8 cellular contexts compared by ENCODE assay signal in the genomic region with DNA sequence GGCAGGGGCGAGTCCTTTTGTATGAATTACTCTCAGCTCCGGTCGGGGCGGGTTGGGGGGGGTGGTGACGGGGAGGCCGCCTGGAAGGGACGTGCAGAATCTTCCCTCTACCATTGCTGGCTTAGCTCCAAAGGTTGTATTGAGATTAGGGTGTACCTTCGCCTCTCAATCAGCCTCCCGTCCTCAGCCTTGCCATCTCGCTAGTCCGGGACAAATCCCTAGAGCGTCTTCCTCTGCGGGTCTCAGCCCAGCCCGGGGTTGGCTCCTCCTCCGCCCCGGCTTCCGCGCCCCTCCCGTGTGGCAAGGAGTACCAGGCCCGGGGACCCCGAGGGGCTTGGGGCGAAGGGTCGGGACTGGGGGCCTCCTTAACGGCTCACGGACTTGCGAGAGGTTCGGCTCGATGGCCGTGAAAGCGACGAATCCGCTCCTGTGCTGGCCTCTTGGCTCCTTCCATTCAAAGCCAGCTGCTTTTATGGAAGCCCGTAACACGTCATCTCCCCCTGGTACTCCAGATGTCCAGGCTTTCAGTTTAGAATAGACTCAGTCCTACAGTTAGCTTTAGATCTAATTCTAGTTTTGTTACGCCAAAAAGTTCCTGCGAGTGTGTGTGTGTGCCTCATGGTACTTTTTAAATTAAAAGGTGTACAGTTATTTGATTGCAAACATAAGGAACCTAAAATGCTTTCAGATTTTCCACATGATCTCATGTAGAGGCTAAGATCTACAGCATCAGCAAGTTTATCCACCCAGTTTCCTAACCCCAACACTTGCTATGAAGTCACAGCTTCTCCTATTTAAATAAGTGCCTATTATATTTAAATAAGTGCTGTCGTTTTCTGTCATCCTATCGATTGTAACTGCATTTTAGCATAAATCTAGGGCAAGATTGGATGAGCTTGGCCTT. TPM values are rescaled to one million over a fixed set of nuclear protein-coding genes. Genes with fewer than 3 reads are reported as not detected.
DNase-seq lines count a peak whose midpoint lies in the region; ATAC-seq and TF ChIP-seq lines count a peak whose summit lies in the region.

No MANE protein-coding gene starts in this region.

- H3K4me1 Mint-ChIP-seq in natural killer cell treated with Interleukin-12 subunit alpha and Interleukin-12 subunit beta and Interleukin-15 and Interleukin-18, amount 100 ng/mL, for 72 hours (ENCODE audit: low read depth in 2 of 2): peaks cover 41 to 47% of the 10 kb centered on the region in 2 donors

- peak overlapping the region; percentile 100 for H3K27ac ChIP-seq in testis

- H3K27me3 Mint-ChIP-seq in natural killer cell treated with Interleukin-12 subunit alpha and Interleukin-12 subunit beta and Interleukin-15 and Interleukin-18, amount 100 ng/mL, for 72 hours: no peaks in the 10 kb centered on the region

- TF ChIP-seq CTCF in BJ (IDR thresholded peaks at IDR 0.05; ENCODE audit: insufficient read depth, low read depth, low read length) (no peak), testis (IDR thresholded peaks at IDR 0.05) (no peak)

- TF ChIP-seq POLR2A in testis (IDR thresholded peaks at IDR 0.05): no peak

- no peaks in the 10 kb centered on the region for H3K9me3 Mint-ChIP-seq in natural killer cell treated with Interleukin-12 subunit alpha and Interleukin-12 subunit beta and Interleukin-15 and Interleukin-18, amount 100 ng/mL, for 72 hours

- DNase-seq in BJ (ENCODE audit: low read depth): peak; percentile 46
- peak; percentile 89 for DNase-seq in NCI-H524 treated with DMSO at 0.1 percent for 48 hours (lab: John Stamatoyannopoulos, UW)
- peak in 2 of 3 experiments; percentile 69 to 82 for DNase-seq in activated CD8-positive, alpha-beta memory T cell treated with anti-CD3 and anti-CD28 coated beads for 48 hours (ENCODE audit: low read depth in 2 of 3, low spot score in 2 of 3)
- peak; percentile 83 for DNase-seq in fibroblast of gingiva (ENCODE audit: low read depth)
- DNase-seq in natural killer cell treated with Interleukin-12 subunit alpha and Interleukin-12 subunit beta and Interleukin-15 and Interleukin-18, amount 100 ng/mL, for 72 hours (ENCODE audit: low spot score): peak; percentile 83
- DNase-seq in testis: peak; percentile 75

- H3K27me3 ChIP-seq in BJ (ENCODE audit: control insufficient read depth, insufficient read depth, low read length): no peaks in the 10 kb centered on the region
- no peaks in the 10 kb centered on the region for H3K27me3 ChIP-seq in testis

- H3K36me3 ChIP-seq in BJ (ENCODE audit: control insufficient read depth, insufficient read depth, low read length) (peaks cover 18% of the 10 kb centered on the region), testis (ENCODE audit: low read depth, missing control alignments) (no peaks in the 10 kb centered on the region)

- H3K4me3 Mint-ChIP-seq in natural killer cell treated with Interleukin-12 subunit alpha and Interleukin-12 subunit beta and Interleukin-15 and Interleukin-18, amount 100 ng/mL, for 72 hours: peak overlapping the region; percentile 90

- CTCF ChIA-PET in BJ (lab: Yijun Ruan, JAX): interaction anchor here (0.7 to 5.4 kb wide), 6 partner anchors 27 to 462 kb away, joined by 3 to 43 read pairs (median 4); no protein-coding TSS in a partner anchor

- H3K4me3 ChIP-seq in BJ (ENCODE audit: low read depth, low read length) (peak overlapping the region; percentile 53), testis (peak overlapping the region; percentile 80 to 85)

- H3K27ac Mint-ChIP-seq in natural killer cell treated with Interleukin-12 subunit alpha and Interleukin-12 subunit beta and Interleukin-15 and Interleukin-18, amount 100 ng/mL, for 72 hours: peak overlapping the region; percentile 98 to 99

- peaks cover 36% of the 10 kb centered on the region for H3K36me3 Mint-ChIP-seq in natural killer cell treated with Interleukin-12 subunit alpha and Interleukin-12 subunit beta and Interleukin-15 and Interleukin-18, amount 100 ng/mL, for 72 hours

- no peaks in the 10 kb centered on the region for H3K9me3 ChIP-seq in testis

- 2% methylated on average over 27 to 38 of the region's 38 CpGs for WGBS in testis, 2 donors

- peaks cover 23% of the 10 kb centered on the region for H3K4me1 ChIP-seq in testis

- POLR2A ChIA-PET in BJ (lab: Charles Lee): interaction anchor here (0.5 to 2.6 kb wide), 9 partner anchors 9 to 1730 kb away, joined by 3 to 34 read pairs (median 4); partner anchors contain the start of gene MTO1

- ATAC-seq in GM19035 (IDR thresholded peaks at IDR 0.05; ENCODE audit: unreplicated experiment): peak; percentile 35
- peak; percentile 27 for ATAC-seq in HG03175 (IDR thresholded peaks at IDR 0.05; ENCODE audit: unreplicated experiment)
- ATAC-seq in natural killer cell treated with Interleukin-12 subunit alpha and Interleukin-12 subunit beta and Interleukin-15 and Interleukin-18, amount 100 ng/mL, for 72 hours: peak; percentile 56 to 62

- intact Hi-C loops in testis (cut with DNase I; ENCODE audit: low total_unique reads): loop anchor here (10.0 kb wide), 2 partner anchors 63 to 93 kb away; no protein-coding TSS in a partner anchor

RNA-seq across cellular contexts. Expression of gene EEF1A1, which starts 0.8 kb away (rescaled TPM):
- polyA plus RNA-seq in BJ (2011; rRNA removed): 20,981 and 25,088 TPM in 2 replicates
- polyA minus RNA-seq in BJ (2011; rRNA and poly(A)+ RNA removed): 8,632 and 13,700 TPM in 2 replicates
- 1,000 to 10,000 TPM; 4,705 to 6,056 TPM for total RNA-seq in natural killer cell treated with Interleukin-12 subunit alpha and Interleukin-12 subunit beta and Interleukin-15 and Interleukin-18, amount 100 ng/mL, for 72 hours
- total RNA-seq in testis: 1,000 to 10,000 TPM; 2,869 to 5,046 TPM
- polyA plus RNA-seq in testis (ENCODE audit: insufficient read depth, low read depth, low replicate concordance): 5,086 TPM

Comparison
In these comparisons a context has a peak if more than half of its experiments do, and no peak if none do; other contexts are left out.
1. Peak in every context shown above with its lines: DNase-seq, ATAC-seq, H3K4me3 ChIP-seq and H3K27ac ChIP-seq.